18 cellular contexts compared by ENCODE assay signal in genomic region chr19:57841364-57841763, GRCh38.
"Had no signal": no experiment of that assay in that cellular context is flagged by ENCODE, and none has a peak within 500 bp of the region (broad histone marks: within the 10 kb centered on the region; RNA-seq: fewer than 3 reads in every experiment).

No MANE protein-coding gene starts in this region.

- H3K9me3 Mint-ChIP-seq: activated naive CD8-positive, alpha-beta T cell treated with anti-CD3 and anti-CD28 coated beads for 36 hours; central memory CD8-positive, alpha-beta T cell; neural crest cell; T-helper 1 cell treated with Interleukin-12 subunit alpha and Interleukin-12 subunit beta and Interleukin-4 antibody, amounts not matched to agents 30 μg/mL and 1 μg/mL, for 36 hours had no signal

- H3K27me3 Mint-ChIP-seq: activated naive CD8-positive, alpha-beta T cell treated with anti-CD3 and anti-CD28 coated beads for 36 hours; central memory CD8-positive, alpha-beta T cell; progenitor cell of endocrine pancreas had no signal

- H3K4me1 Mint-ChIP-seq: brain, neural crest cell had no signal

- H3K9me3 ChIP-seq: thyroid gland had no signal

- ATAC-seq: esophagus mucosa, left cardiac atrium had no signal

- H3K27ac ChIP-seq: thyroid gland had no signal

- H3K4me3 Mint-ChIP-seq: activated naive CD8-positive, alpha-beta T cell treated with anti-CD3 and anti-CD28 coated beads for 36 hours; brain; central memory CD8-positive, alpha-beta T cell; neural crest cell; T-helper 1 cell treated with Interleukin-12 subunit alpha and Interleukin-12 subunit beta and Interleukin-4 antibody, amounts not matched to agents 30 μg/mL and 1 μg/mL, for 36 hours had no signal

- H3K4me3 ChIP-seq: thyroid gland had no signal

- DNase-seq: activated CD4-positive, alpha-beta T cell treated with anti-CD3 and anti-CD28 coated beads, Interleukin-2, amount 50 U/mL, for 1 hour; activated CD8-positive, alpha-beta memory T cell treated with anti-CD3 and anti-CD28 coated beads for 24 hours; activated CD8-positive, alpha-beta memory T cell treated with anti-CD3 and anti-CD28 coated beads, Interleukin-2, amount 50 U/mL, for 48 hours; activated gamma-delta T cell; activated naive CD8-positive, alpha-beta T cell treated with anti-CD3 and anti-CD28 coated beads for 36 hours; amygdala; effector CD4-positive, alpha-beta T cell; left cardiac atrium; midbrain; stimulated activated CD4-positive, alpha-beta T cell treated with anti-CD3 and anti-CD28 coated beads, Interleukin-2, amount 100 ng/mL, for 24 hours; stimulated activated naive CD4-positive, alpha-beta T cell treated with Interleukin-2 at 50 U/mL for 16 hours; thyroid gland had no signal

- H3K36me3 ChIP-seq: thyroid gland had no signal

- H3K27ac Mint-ChIP-seq: activated naive CD8-positive, alpha-beta T cell treated with anti-CD3 and anti-CD28 coated beads for 36 hours; T-helper 1 cell treated with Interleukin-12 subunit alpha and Interleukin-12 subunit beta and Interleukin-4 antibody, amounts not matched to agents 30 μg/mL and 1 μg/mL, for 36 hours had no signal

- H3K4me1 ChIP-seq: thyroid gland had no signal

- H3K27me3 ChIP-seq: thyroid gland had no signal
